Comparison of ENCODE assay signal across 18 cellular contexts in genomic region chr10:123470570-123470969, GRCh38.
DNase-seq lines count a peak whose midpoint lies in the region.
"Had no signal": no experiment of that assay in that cellular context is flagged by ENCODE, and none has a peak within 500 bp of the region (broad histone marks: within the 10 kb centered on the region; RNA-seq: fewer than 3 reads in every experiment).

No MANE protein-coding gene starts in this region.

- intact Hi-C loops in posterior cingulate gyrus (cut with DNase I) = no loop called here

- DNase-seq in NCI-H2081 (lab: John Stamatoyannopoulos, UW) = peak; percentile 2 to 56
- DNase-seq in NCI-H2081 treated with DMSO at 0.1 percent for 48 hours (lab: John Stamatoyannopoulos, UW) = no peak
- DNase-seq in NCI-H1417 (lab: John Stamatoyannopoulos, UW) = peak in 2 of 3 experiments; percentile 63 to 86
- DNase-seq in NCI-H2227 (lab: John Stamatoyannopoulos, UW; ENCODE audit: unreplicated experiment) = peak; percentile 49
- peak; percentile 3 for DNase-seq in pons (ENCODE audit: low spot score)
- no peak for DNase-seq in amniotic stem cell (lab: John Stamatoyannopoulos, UW)
- no peak for DNase-seq in posterior cingulate gyrus
- DNase-seq in ureter (ENCODE audit: low spot score) = no peak
- DNase-seq: AML-193, DND-41, Kasumi-1, MG63, NCI-H1048, NCI-H2029, NCI-H226, NCI-H526, OCI-M1, SHP77 had no signal

Comparison
In these comparisons a context has a peak if more than half of its experiments do, and no peak if none do; other contexts are left out.
1. DNase-seq: peak in NCI-H2081 (2 of 2), NCI-H1417 (2 of 3), NCI-H2227 (single experiment) and pons (single experiment); none in NCI-H2081 treated with DMSO at 0.1 percent for 48 hours (single experiment), amniotic stem cell (single experiment), posterior cingulate gyrus (0 of 10) and ureter (single experiment).